In genomic region chr11:130916238-130916855, GRCh38 we compare ENCODE assay signal across 8 cellular contexts.
DNase-seq lines count a peak whose midpoint lies in the region; ATAC-seq and TF ChIP-seq lines count a peak whose summit lies in the region.

TSS of gene SNX19 (minus strand) at chr11:130916479. CDS start at chr11:130915939, 540 bp downstream.

- ATAC-seq in HG03064 (IDR thresholded peaks at IDR 0.05; ENCODE audit: low read depth, unreplicated experiment) = peak; percentile 100

- peak; percentile 100 for TF ChIP-seq CTCF in VCaP (conservative IDR thresholded peaks at IDR 0.05)

- H3K27ac ChIP-seq in VCaP (peak within 1 kb of the TSS; percentile 81), skin epidermis (peak within 1 kb of the TSS; percentile 78 to 99 (median 91))

- H3K4me3 ChIP-seq in iPS-18c (ENCODE audit: insufficient read depth, low read depth, low read length) = peak within 1 kb of the TSS; percentile 77
- peak within 1 kb of the TSS; percentile 80 to 98 (median 88) for H3K4me3 ChIP-seq in skin epidermis

- in situ Hi-C loops in ACHN (cut with HindIII; ENCODE audit: low pct_ligation_motif_present, low pct_unique_long_range_greater_than_20kb, low sequenced_read_pairs) (no loop called here), T47D (cut with HindIII; ENCODE audit: low pct_unique_long_range_greater_than_20kb, low sequenced_read_pairs) (no loop called here)

- H3K9me3 ChIP-seq in iPS-18c (ENCODE audit: control insufficient read depth, insufficient read depth, low read length) = no peaks in the 10 kb centered on the region

- DNase-seq in ACHN = peak; percentile 87
- DNase-seq in NCI-H2107 (lab: John Stamatoyannopoulos, UW) = peak; percentile 74
- DNase-seq in T47D (ENCODE audit: low read depth in 1 of 2, low spot score in 1 of 2) = peak; percentile 97 to 99

- TF ChIP-seq POLR2A in GM18526 (IDR thresholded peaks at IDR 0.05; ENCODE audit: extremely low read depth, insufficient read length) = peak; percentile 88

Comparison
In these comparisons a context has a peak if more than half of its experiments do, and no peak if none do; other contexts are left out.
1. Peak in every context shown above with its lines: DNase-seq, ATAC-seq, H3K4me3 ChIP-seq and H3K27ac ChIP-seq.